Comparison of ENCODE assay signal across 8 cellular contexts in the genomic region with DNA sequence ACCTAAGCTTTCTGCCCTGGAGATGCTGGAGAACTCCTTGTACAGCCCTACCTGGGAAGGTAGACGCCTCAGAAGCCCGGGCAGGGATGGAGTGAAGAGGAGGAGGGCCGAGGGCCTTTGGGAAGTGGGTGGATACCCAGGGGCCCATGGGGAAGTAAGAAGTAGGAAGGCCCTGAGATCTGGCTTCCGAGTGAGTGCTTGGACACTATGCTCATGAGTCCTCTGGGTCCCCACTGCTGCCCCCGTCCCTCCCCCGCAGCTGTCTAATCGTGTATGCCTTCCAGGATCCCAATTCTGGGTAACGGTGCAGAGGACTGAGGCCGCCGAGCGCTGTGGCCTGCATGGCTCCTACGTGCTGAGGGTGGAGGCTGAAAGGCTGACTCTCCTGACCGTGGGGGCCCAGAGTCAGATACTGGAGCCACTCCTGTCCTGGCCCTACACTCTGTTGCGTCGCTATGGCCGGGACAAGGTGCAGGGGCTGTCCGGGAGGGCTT. TPM values are rescaled to one million over a fixed set of nuclear protein-coding genes. Genes with fewer than 3 reads are reported as not detected.
A peak's percentile ranks its signal among the peaks of the same experiment; 100 is the strongest.
DNase-seq lines count a peak whose midpoint lies in the region; ATAC-seq, FAIRE-seq and TF ChIP-seq lines count a peak whose summit lies in the region.

No MANE protein-coding gene starts in this region.

- H3K9me3 ChIP-seq in K562 (replicated peaks; ENCODE audit: control insufficient read depth, insufficient read depth, low read depth, low read length) (no peaks in the 10 kb centered on the region), tibial nerve (no peaks in the 10 kb centered on the region)

- TF ChIP-seq CTCF in K562 (IDR thresholded peaks at IDR 0.05 in 2 of 3, conservative IDR thresholded peaks at IDR 0.05 in 1 of 3; ENCODE audit: insufficient read depth in 2 of 3, low read depth in 1 of 3, low read length in 3 of 3) (no peak), tibial nerve (IDR thresholded peaks at IDR 0.05) (no peak)

- TF ChIP-seq EP300 in K562 (IDR thresholded peaks at IDR 0.05; ENCODE audit: low read length) (no peak), tibial nerve (IDR thresholded peaks at IDR 0.05) (no peak)

- H2AFZ ChIP-seq in K562 (ENCODE audit: low read depth, low read length) = peak overlapping the region; percentile 90

- H3K4me3 Mint-ChIP-seq in activated T-cell treated with anti-CD3 and anti-CD28 coated beads, Interleukin-2, amount 50 U/mL, for 24 hours = peak overlapping the region; percentile 92
- H3K4me3 Mint-ChIP-seq in memory B cell = peak overlapping the region; percentile 92

- peaks cover 19% of the 10 kb centered on the region for H3K4me1 Mint-ChIP-seq in activated T-cell treated with anti-CD3 and anti-CD28 coated beads, Interleukin-2, amount 50 U/mL, for 24 hours (ENCODE audit: low read depth)
- peaks cover 29% of the 10 kb centered on the region for H3K4me1 Mint-ChIP-seq in memory B cell

- no peaks in the 10 kb centered on the region for H3K9me1 ChIP-seq in K562 (ENCODE audit: control insufficient read depth, insufficient read depth, low read length)

- peaks cover 15% of the 10 kb centered on the region; the same call in 2 of the 3 replicates for H3K79me2 ChIP-seq in K562 (ENCODE audit: control insufficient read depth, insufficient read depth, low read length)

- no peak for TF ChIP-seq RAD21 in K562 (CRISPR knock-in tag; conservative IDR thresholded peaks at IDR 0.05 in 1 of 2, IDR thresholded peaks at IDR 0.05 in 1 of 2)

- H3K27ac Mint-ChIP-seq in activated T-cell treated with anti-CD3 and anti-CD28 coated beads, Interleukin-2, amount 50 U/mL, for 24 hours = peak overlapping the region; percentile 92
- peak overlapping the region; percentile 74 for H3K27ac Mint-ChIP-seq in memory B cell

- peaks cover 26% of the 10 kb centered on the region for H3K36me3 Mint-ChIP-seq in activated T-cell treated with anti-CD3 and anti-CD28 coated beads, Interleukin-2, amount 50 U/mL, for 24 hours (ENCODE audit: low read depth)
- peaks cover 3% of the 10 kb centered on the region for H3K36me3 Mint-ChIP-seq in memory B cell

- H3K27me3 Mint-ChIP-seq in activated T-cell treated with anti-CD3 and anti-CD28 coated beads, Interleukin-2, amount 50 U/mL, for 24 hours = peaks cover 20% of the 10 kb centered on the region
- H3K27me3 Mint-ChIP-seq in memory B cell = peaks cover 3% of the 10 kb centered on the region

- TF ChIP-seq POLR2A in K562 (conservative IDR thresholded peaks at IDR 0.05) = no peak
- TF ChIP-seq POLR2A in tibial nerve (IDR thresholded peaks at IDR 0.05) = no peak

- no peaks in the 10 kb centered on the region for H4K20me1 ChIP-seq in K562 (replicated peaks; ENCODE audit: control insufficient read depth, insufficient read depth, low read length)

- peaks cover 17% of the 10 kb centered on the region; the same call in 1 of the 3 replicates for H3K36me3 ChIP-seq in K562 (ENCODE audit: control insufficient read depth, insufficient read depth, low read length)
- peaks cover 0 to 15% (median 0%) of the 10 kb centered on the region in 3 donors for H3K36me3 ChIP-seq in tibial nerve

- no TSS peak for BruUV-seq in K562 (replicated peaks; lab: Mats Ljungman, UMichigan)

- FAIRE-seq in K562 (lab: Jason Lieb, UNC) = no peak

- H3K9ac ChIP-seq in K562 (ENCODE audit: insufficient read depth in 1 of 2, low read depth in 2 of 2, low read length in 2 of 2) = peak overlapping the region; percentile 83 to 99

- H3K4me1 ChIP-seq in K562 (replicated peaks in 1 of 2; ENCODE audit: control insufficient read depth in 2 of 2, insufficient read depth in 2 of 2, low read length in 2 of 2) (peaks cover 18 to 54% of the 10 kb centered on the region in 2 experiments), tibial nerve (peaks cover 0 to 39% (median 10%) of the 10 kb centered on the region in 4 donors)

- in situ Hi-C loops in K562 (cut with MboI) = no loop called here

- no peak for ATAC-seq in K562
- no peak for ATAC-seq in memory B cell (ENCODE audit: low read depth)
- no peak for ATAC-seq in HG02763 (IDR thresholded peaks at IDR 0.05; ENCODE audit: unreplicated experiment)
- no peak for ATAC-seq in GM21381 (IDR thresholded peaks at IDR 0.05; ENCODE audit: unreplicated experiment)

- intact Hi-C loops in K562 (cut with micrococcal nuclease) = loop anchor here (2.0 kb wide), 1 partner anchor 25 kb away; no protein-coding TSS in a partner anchor

- no peaks in the 10 kb centered on the region for H3K9me3 Mint-ChIP-seq in activated T-cell treated with anti-CD3 and anti-CD28 coated beads, Interleukin-2, amount 50 U/mL, for 24 hours
- H3K9me3 Mint-ChIP-seq in memory B cell = no peaks in the 10 kb centered on the region

- H3K27ac ChIP-seq in K562 (ENCODE audit: extremely low read depth, low read depth, low read length) (peak overlapping the region; percentile 92; the same call in 1 of the 3 replicates), tibial nerve (peak overlapping the region; percentile 89 to 98 (median 96))

- POLR2A ChIA-PET in K562 (lab: Yijun Ruan, JAX) = interaction anchor here (0.6 to 1.2 kb wide), 6 partner anchors 10 to 73 kb away, joined by 3 to 4 read pairs (median 3); no protein-coding TSS in a partner anchor

- H3K27me3 ChIP-seq in K562 (ENCODE audit: control insufficient read depth in 2 of 2, insufficient read depth in 2 of 2, low read length in 2 of 2) (peaks cover 0 to 8% of the 10 kb centered on the region in 2 experiments; a peak in 1 of 5 replicates), tibial nerve (no peaks in the 10 kb centered on the region)

- DNase-seq in activated T-cell treated with anti-CD3 and anti-CD28 coated beads, Interleukin-2, amount 50 U/mL, for 24 hours = no peak
- DNase-seq in activated T-cell treated with anti-CD3 and anti-CD28 coated beads, Interleukin-2, amount 50 U/mL, for 48 hours = no peak
- DNase-seq in K562 (ENCODE audit: extremely low read depth in 1 of 4, low spot score in 3 of 4) (no peak), memory B cell (ENCODE audit: low spot score in 2 of 2) (no peak), tibial nerve (ENCODE audit: low spot score in 2 of 2) (no peak), NCI-H2171 (lab: John Stamatoyannopoulos, UW) (no peak)

- CTCF ChIA-PET in K562 (lab: Yijun Ruan, JAX; ENCODE audit: low intra/inter-chr PET ratio) = no interaction called here

- peak overlapping the region; percentile 95 for H3K4me2 ChIP-seq in K562 (ENCODE audit: insufficient read depth, low read length)

- WGBS in K562 (ENCODE audit: insufficient coverage, low coverage, missing lambda C conversion rate) = 56% methylated on average over 16 of the region's 17 CpGs
- 68 to 70% methylated on average over 14 to 17 of the region's 17 CpGs for WGBS in tibial nerve, 2 donors

- H3K4me3 ChIP-seq in K562 = peak overlapping the region; percentile 66
- peak overlapping the region; percentile 72 to 95 (median 79) for H3K4me3 ChIP-seq in tibial nerve

RNA-seq across cellular contexts. Expression of a gene that starts 1.1 kb away (rescaled TPM):
- total RNA-seq in K562 (2011; cell fraction: chromatin; rRNA removed; ENCODE audit: low replicate concordance) = 7.7 and 24.2 TPM in 2 replicates
- 33.4 and 35.7 TPM in 2 replicates for total RNA-seq in K562 (2011; cell fraction: nucleolus; rRNA removed)
- total RNA-seq in K562 (2011; cell fraction: nucleoplasm; rRNA removed) = 13.4 and 16.5 TPM in 2 replicates
- total RNA-seq in K562 (2014; rRNA removed) (36.4 and 44.5 TPM in 2 replicates), K562 (2014; rRNA removed; fragmentation: Illumina TruSeq; extraction: Trizol) (5.2 and 7.6 TPM in 2 replicates), K562 (2015; rRNA removed; fragmentation: Illumina TruSeq; extraction: Trizol) (16.6 and 16.7 TPM in 2 replicates), K562 (2021) (25.8 and 29.6 TPM in 2 replicates), tibial nerve (10 to 100 TPM; 22.2 to 34.2 (median 24.2) TPM)
- polyA plus RNA-seq in K562 (2011; rRNA removed) (11.3 and 12.0 TPM in 2 replicates), K562 (2014; fragmentation: Illumina TruSeq; extraction: Trizol) (16.1 and 24.2 TPM in 2 replicates), K562 (2014; fragmentation: Nextera tagmentation; extraction: Ambion mirVana) (under 1 TPM; 0.59 to 0.99 TPM), K562 (2014; rRNA removed) (27.7 and 33.0 TPM in 2 replicates)
- 11.0 and 31.7 TPM in 2 replicates for polyA plus RNA-seq in K562 (2011; cell fraction: cytosol; rRNA removed)
- 23.6 and 47.8 TPM in 2 replicates for polyA plus RNA-seq in K562 (2011; cell fraction: nucleus; rRNA removed)
- 26.9 and 34.5 TPM in 2 replicates for polyA plus RNA-seq in K562 (2012)
- polyA minus RNA-seq in K562 (2011; rRNA and poly(A)+ RNA removed) = 7.6 and 10.6 TPM in 2 replicates
- 14.9 and 16.0 TPM in 2 replicates for polyA minus RNA-seq in K562 (2011; cell fraction: cytosol; rRNA and poly(A)+ RNA removed)
- 20.7 and 21.3 TPM in 2 replicates for polyA minus RNA-seq in K562 (2011; cell fraction: nucleus; rRNA and poly(A)+ RNA removed)

RNA-seq across cellular contexts. Expression of a gene that starts 1.9 kb away (rescaled TPM):
- 2.6 and 3.8 TPM in 2 replicates for total RNA-seq in K562 (2011; cell fraction: chromatin; rRNA removed; ENCODE audit: low replicate concordance)
- total RNA-seq in K562 (2011; cell fraction: nucleolus; rRNA removed) = 2.0 and 2.2 TPM in 2 replicates
- total RNA-seq in K562 (2011; cell fraction: nucleoplasm; rRNA removed) = 2.1 and 2.9 TPM in 2 replicates
- total RNA-seq in K562 (2014; rRNA removed) (0.29 and 0.64 TPM in 2 replicates), K562 (2014; rRNA removed; fragmentation: Illumina TruSeq; extraction: Trizol) (0.25 and 0.26 TPM in 2 replicates), K562 (2015; rRNA removed; fragmentation: Illumina TruSeq; extraction: Trizol) (0.22 and 0.23 TPM in 2 replicates), K562 (2021) (0.58 and 0.76 TPM in 2 replicates), tibial nerve (10 to 100 TPM in 3 of 4 donors, 1 to 10 TPM in 1; 5.0 to 16.2 (median 13.5) TPM)
- polyA plus RNA-seq in K562 (2011; rRNA removed) (0.99 and 1.1 TPM in 2 replicates), K562 (2014; fragmentation: Illumina TruSeq; extraction: Trizol) (0.31 and 0.48 TPM in 2 replicates), K562 (2014; fragmentation: Nextera tagmentation; extraction: Ambion mirVana) (under 1 TPM; 0.24 to 0.30 TPM), K562 (2014; rRNA removed) (0.50 and 1.1 TPM in 2 replicates)
- 0.87 and 1.1 TPM in 2 replicates for polyA plus RNA-seq in K562 (2011; cell fraction: cytosol; rRNA removed)
- 3.1 and 5.8 TPM in 2 replicates for polyA plus RNA-seq in K562 (2011; cell fraction: nucleus; rRNA removed)
- 0.59 and 1.7 TPM in 2 replicates for polyA plus RNA-seq in K562 (2012)
- polyA minus RNA-seq in K562 (2011; rRNA and poly(A)+ RNA removed) = 0.53 and 0.66 TPM in 2 replicates
- 1.0 TPM in 1 of 2 replicates, not detected in the other for polyA minus RNA-seq in K562 (2011; cell fraction: cytosol; rRNA and poly(A)+ RNA removed)
- 1.1 and 1.8 TPM in 2 replicates for polyA minus RNA-seq in K562 (2011; cell fraction: nucleus; rRNA and poly(A)+ RNA removed)

RNA-seq across cellular contexts. Expression of a gene that starts 25.9 kb away (rescaled TPM):
- 76.3 and 135 TPM in 2 replicates for total RNA-seq in K562 (2011; cell fraction: chromatin; rRNA removed; ENCODE audit: low replicate concordance)
- total RNA-seq in K562 (2011; cell fraction: nucleolus; rRNA removed) = 116 and 121 TPM in 2 replicates
- 69.5 and 82.8 TPM in 2 replicates for total RNA-seq in K562 (2011; cell fraction: nucleoplasm; rRNA removed)
- total RNA-seq in K562 (2014; rRNA removed) = 68.0 and 76.5 TPM in 2 replicates
- total RNA-seq in K562 (2014; rRNA removed; fragmentation: Illumina TruSeq; extraction: Trizol) = 48.3 and 54.2 TPM in 2 replicates
- total RNA-seq in K562 (2015; rRNA removed; fragmentation: Illumina TruSeq; extraction: Trizol) = 56.7 and 60.5 TPM in 2 replicates
- 66.5 and 72.0 TPM in 2 replicates for total RNA-seq in K562 (2021)
- polyA plus RNA-seq in K562 (2011; rRNA removed) = 45.9 and 59.8 TPM in 2 replicates
- 65.6 and 128 TPM in 2 replicates for polyA plus RNA-seq in K562 (2011; cell fraction: cytosol; rRNA removed)
- 86.3 and 133 TPM in 2 replicates for polyA plus RNA-seq in K562 (2011; cell fraction: nucleus; rRNA removed)
- polyA plus RNA-seq in K562 (2012) = 62.5 and 70.9 TPM in 2 replicates
- 60.7 and 75.7 TPM in 2 replicates for polyA plus RNA-seq in K562 (2014; fragmentation: Illumina TruSeq; extraction: Trizol)
- 10 to 100 TPM; 66.7 to 71.2 TPM for polyA plus RNA-seq in K562 (2014; fragmentation: Nextera tagmentation; extraction: Ambion mirVana)
- 65.8 and 78.9 TPM in 2 replicates for polyA plus RNA-seq in K562 (2014; rRNA removed)
- 29.0 and 45.8 TPM in 2 replicates for polyA minus RNA-seq in K562 (2011; rRNA and poly(A)+ RNA removed)
- 22.2 and 38.4 TPM in 2 replicates for polyA minus RNA-seq in K562 (2011; cell fraction: cytosol; rRNA and poly(A)+ RNA removed)
- polyA minus RNA-seq in K562 (2011; cell fraction: nucleus; rRNA and poly(A)+ RNA removed) = 58.6 and 61.0 TPM in 2 replicates
- 10 to 100 TPM; 37.8 to 45.3 (median 42.5) TPM for total RNA-seq in tibial nerve

RNA-seq across cellular contexts. Expression of a gene that starts 26.2 kb away (rescaled TPM):
- 396 and 984 TPM in 2 replicates for total RNA-seq in K562 (2011; cell fraction: chromatin; rRNA removed; ENCODE audit: low replicate concordance)
- 901 and 928 TPM in 2 replicates for total RNA-seq in K562 (2011; cell fraction: nucleolus; rRNA removed)
- total RNA-seq in K562 (2011; cell fraction: nucleoplasm; rRNA removed) = 568 and 636 TPM in 2 replicates
- total RNA-seq in K562 (2014; rRNA removed) (183 and 192 TPM in 2 replicates), K562 (2014; rRNA removed; fragmentation: Illumina TruSeq; extraction: Trizol) (105 and 130 TPM in 2 replicates), K562 (2015; rRNA removed; fragmentation: Illumina TruSeq; extraction: Trizol) (165 and 173 TPM in 2 replicates), K562 (2021) (165 and 166 TPM in 2 replicates), tibial nerve (100 to 1,000 TPM; 111 to 207 (median 135) TPM)
- polyA plus RNA-seq in K562 (2011; rRNA removed) (118 and 196 TPM in 2 replicates), K562 (2014; fragmentation: Illumina TruSeq; extraction: Trizol) (217 and 245 TPM in 2 replicates), K562 (2014; fragmentation: Nextera tagmentation; extraction: Ambion mirVana) (100 to 1,000 TPM in 1 of 2 experiments, 10 to 100 TPM in 1; 70.7 to 113 TPM), K562 (2014; rRNA removed) (245 and 268 TPM in 2 replicates)
- 159 and 372 TPM in 2 replicates for polyA plus RNA-seq in K562 (2011; cell fraction: cytosol; rRNA removed)
- polyA plus RNA-seq in K562 (2011; cell fraction: nucleus; rRNA removed) = 1,037 and 1,663 TPM in 2 replicates
- polyA plus RNA-seq in K562 (2012) = 131 and 205 TPM in 2 replicates
- 48.7 and 121 TPM in 2 replicates for polyA minus RNA-seq in K562 (2011; rRNA and poly(A)+ RNA removed)
- polyA minus RNA-seq in K562 (2011; cell fraction: cytosol; rRNA and poly(A)+ RNA removed) = 56.7 and 112 TPM in 2 replicates
- polyA minus RNA-seq in K562 (2011; cell fraction: nucleus; rRNA and poly(A)+ RNA removed) = 209 and 232 TPM in 2 replicates

RNA-seq across cellular contexts. Expression of a gene that starts 29.6 kb away (rescaled TPM):
- total RNA-seq in K562 (2011; cell fraction: chromatin; rRNA removed; ENCODE audit: low replicate concordance) = 2.8 and 6.5 TPM in 2 replicates
- 1.7 and 2.1 TPM in 2 replicates for total RNA-seq in K562 (2011; cell fraction: nucleolus; rRNA removed)
- total RNA-seq in K562 (2011; cell fraction: nucleoplasm; rRNA removed) = 1.7 and 2.0 TPM in 2 replicates
- total RNA-seq in K562 (2014; rRNA removed) (0.73 TPM in 1 of 2 replicates, not detected in the other), K562 (2014; rRNA removed; fragmentation: Illumina TruSeq; extraction: Trizol) (0.06 and 0.11 TPM in 2 replicates), K562 (2015; rRNA removed; fragmentation: Illumina TruSeq; extraction: Trizol) (0.30 and 0.33 TPM in 2 replicates), K562 (2021) (0.29 and 0.38 TPM in 2 replicates), tibial nerve (1 to 10 TPM in 1 of 4 donors, not detected in 3; 6.9 TPM)
- polyA plus RNA-seq in K562 (2011; rRNA removed) (0.18 and 0.46 TPM in 2 replicates), K562 (2014; fragmentation: Illumina TruSeq; extraction: Trizol) (0.18 TPM in 2 replicates), K562 (2014; fragmentation: Nextera tagmentation; extraction: Ambion mirVana) (under 1 TPM; 0.04 to 0.08 TPM), K562 (2014; rRNA removed) (0.05 and 0.21 TPM in 2 replicates)
- 0.03 and 0.24 TPM in 2 replicates for polyA plus RNA-seq in K562 (2011; cell fraction: cytosol; rRNA removed)
- 3.1 and 4.0 TPM in 2 replicates for polyA plus RNA-seq in K562 (2011; cell fraction: nucleus; rRNA removed)
- 0.18 and 0.25 TPM in 2 replicates for polyA plus RNA-seq in K562 (2012)
- polyA minus RNA-seq in K562 (2011; rRNA and poly(A)+ RNA removed) = not detected in 2 replicates
- not detected in 2 replicates for polyA minus RNA-seq in K562 (2011; cell fraction: cytosol; rRNA and poly(A)+ RNA removed)
- polyA minus RNA-seq in K562 (2011; cell fraction: nucleus; rRNA and poly(A)+ RNA removed) = 0.54 and 1.3 TPM in 2 replicates
